In genomic region chr5:38556599-38557308, GRCh38 we compare ENCODE assay signal across 8 cellular contexts. TPM values are rescaled to one million over a fixed set of nuclear protein-coding genes. Genes with fewer than 3 reads are reported as not detected.
DNase-seq lines count a peak whose midpoint lies in the region; ATAC-seq and TF ChIP-seq lines count a peak whose summit lies in the region.

A gene with protein sequence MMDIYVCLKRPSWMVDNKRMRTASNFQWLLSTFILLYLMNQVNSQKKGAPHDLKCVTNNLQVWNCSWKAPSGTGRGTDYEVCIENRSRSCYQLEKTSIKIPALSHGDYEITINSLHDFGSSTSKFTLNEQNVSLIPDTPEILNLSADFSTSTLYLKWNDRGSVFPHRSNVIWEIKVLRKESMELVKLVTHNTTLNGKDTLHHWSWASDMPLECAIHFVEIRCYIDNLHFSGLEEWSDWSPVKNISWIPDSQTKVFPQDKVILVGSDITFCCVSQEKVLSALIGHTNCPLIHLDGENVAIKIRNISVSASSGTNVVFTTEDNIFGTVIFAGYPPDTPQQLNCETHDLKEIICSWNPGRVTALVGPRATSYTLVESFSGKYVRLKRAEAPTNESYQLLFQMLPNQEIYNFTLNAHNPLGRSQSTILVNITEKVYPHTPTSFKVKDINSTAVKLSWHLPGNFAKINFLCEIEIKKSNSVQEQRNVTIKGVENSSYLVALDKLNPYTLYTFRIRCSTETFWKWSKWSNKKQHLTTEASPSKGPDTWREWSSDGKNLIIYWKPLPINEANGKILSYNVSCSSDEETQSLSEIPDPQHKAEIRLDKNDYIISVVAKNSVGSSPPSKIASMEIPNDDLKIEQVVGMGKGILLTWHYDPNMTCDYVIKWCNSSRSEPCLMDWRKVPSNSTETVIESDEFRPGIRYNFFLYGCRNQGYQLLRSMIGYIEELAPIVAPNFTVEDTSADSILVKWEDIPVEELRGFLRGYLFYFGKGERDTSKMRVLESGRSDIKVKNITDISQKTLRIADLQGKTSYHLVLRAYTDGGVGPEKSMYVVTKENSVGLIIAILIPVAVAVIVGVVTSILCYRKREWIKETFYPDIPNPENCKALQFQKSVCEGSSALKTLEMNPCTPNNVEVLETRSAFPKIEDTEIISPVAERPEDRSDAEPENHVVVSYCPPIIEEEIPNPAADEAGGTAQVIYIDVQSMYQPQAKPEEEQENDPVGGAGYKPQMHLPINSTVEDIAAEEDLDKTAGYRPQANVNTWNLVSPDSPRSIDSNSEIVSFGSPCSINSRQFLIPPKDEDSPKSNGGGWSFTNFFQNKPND (minus strand): TSS chr5:38556646. CDS start chr5:38530647, 25,999 bp downstream.

- H3K23ac ChIP-seq in trophoblast cell (ENCODE audit: low read length): no peak within 1 kb of the TSS

- H3K9me3 ChIP-seq in HUES6 (ENCODE audit: control insufficient read depth, insufficient read depth, low read depth, low read length): no peaks in the 10 kb centered on the region
- no peaks in the 10 kb centered on the region for H3K9me3 ChIP-seq in trophoblast cell (ENCODE audit: insufficient read depth, low read depth, low read length)
- no peaks in the 10 kb centered on the region for H3K9me3 ChIP-seq in vagina

- no peak within 1 kb of the TSS for H3K27ac Mint-ChIP-seq in T-cell

- peak within 1 kb of the TSS; percentile 60 for H3K4ac ChIP-seq in trophoblast cell (ENCODE audit: low read depth, low read length)

- H3K79me2 ChIP-seq in ACC112 (ENCODE audit: control insufficient read depth, insufficient read depth, low read length, unreplicated experiment) (peaks cover 34% of the 10 kb centered on the region), trophoblast cell (ENCODE audit: control insufficient read depth, insufficient read depth, low read length, poor library complexity) (peaks cover 10% of the 10 kb centered on the region)

- peaks cover 14 to 18% (median 17%) of the 10 kb centered on the region in 3 donors for H3K4me1 Mint-ChIP-seq in T-cell

- CTCF ChIA-PET in T-cell (lab: Charles Lee): no interaction called here

- no peaks in the 10 kb centered on the region for H3K36me3 Mint-ChIP-seq in T-cell

- H3K27me3 ChIP-seq in ACC112 (ENCODE audit: insufficient read depth, low read length) (no peaks in the 10 kb centered on the region), HUES6 (ENCODE audit: control insufficient read depth, insufficient read depth, low read length) (peaks cover 12% of the 10 kb centered on the region), trophoblast cell (ENCODE audit: insufficient read depth, low read length) (no peaks in the 10 kb centered on the region), vagina (no peaks in the 10 kb centered on the region)

- H3K36me3 ChIP-seq in ACC112 (ENCODE audit: insufficient read depth, low read length): no peaks in the 10 kb centered on the region
- H3K36me3 ChIP-seq in HUES6 (ENCODE audit: control insufficient read depth, insufficient read depth, low read length): no peaks in the 10 kb centered on the region
- H3K36me3 ChIP-seq in trophoblast cell (ENCODE audit: control insufficient read depth in 1 of 2, insufficient read depth in 2 of 2, low read length in 2 of 2): no peaks in the 10 kb centered on the region
- H3K36me3 ChIP-seq in vagina: no peaks in the 10 kb centered on the region

- POLR2A ChIA-PET in T-cell (lab: Charles Lee): no interaction called here

- H3K4me2 ChIP-seq in trophoblast cell (ENCODE audit: low read length): peak within 1 kb of the TSS; percentile 82

- peaks cover 12% of the 10 kb centered on the region for H3K79me1 ChIP-seq in trophoblast cell (ENCODE audit: low read length)

- H2BK5ac ChIP-seq in trophoblast cell (ENCODE audit: low read depth, low read length, poor library complexity): peak within 1 kb of the TSS; percentile 86

- peak within 1 kb of the TSS; percentile 81 for H3K4me3 ChIP-seq in ACC112 (ENCODE audit: low read depth, low read length)
- peak within 1 kb of the TSS; percentile 93 for H3K4me3 ChIP-seq in HUES6 (ENCODE audit: low read depth, low read length)
- peak within 1 kb of the TSS; percentile 93 for H3K4me3 ChIP-seq in trophoblast cell (ENCODE audit: low read depth, low read length)
- H3K4me3 ChIP-seq in vagina: peak within 1 kb of the TSS; percentile 74 to 97

- peak within 1 kb of the TSS; percentile 69 to 82 (median 81) for H3K4me3 Mint-ChIP-seq in T-cell

- H4K12ac ChIP-seq in trophoblast cell (ENCODE audit: low read depth, low read length): peak within 1 kb of the TSS; percentile 79

- peak in 17 of 34 experiments; percentile 1 to 45 (median 11) for DNase-seq in T-cell
- DNase-seq in astrocyte of the hippocampus (ENCODE audit: low read depth, low spot score): peak; percentile 93
- peak; percentile 93 for DNase-seq in left ventricle myocardium superior
- peak; percentile 63 to 83 for DNase-seq in trophoblast cell
- peak in 1 of 2 donors; percentile 91 for DNase-seq in vagina (ENCODE audit: extremely low spot score in 2 of 2)

- H3K27ac ChIP-seq in ACC112 (ENCODE audit: low read depth, low read length): peak within 1 kb of the TSS; percentile 66
- peak within 1 kb of the TSS; percentile 86 for H3K27ac ChIP-seq in HUES6 (ENCODE audit: low read depth, low read length)
- peak within 1 kb of the TSS; percentile 91 for H3K27ac ChIP-seq in trophoblast cell (ENCODE audit: low read depth, low read length)
- H3K27ac ChIP-seq in vagina: peak within 1 kb of the TSS; percentile 95

- peak within 1 kb of the TSS; percentile 96 for H4K91ac ChIP-seq in trophoblast cell (ENCODE audit: low read depth, low read length)

- peak in 1 of 2 donors; percentile 66 for TF ChIP-seq POLR2A in vagina (IDR thresholded peaks at IDR 0.05)

- no peaks in the 10 kb centered on the region for H3K9me3 Mint-ChIP-seq in T-cell

- H4K8ac ChIP-seq in trophoblast cell (ENCODE audit: low read depth, low read length): peak within 1 kb of the TSS; percentile 96

- H2BK12ac ChIP-seq in trophoblast cell (ENCODE audit: low read length): peak within 1 kb of the TSS; percentile 18

- H2AFZ ChIP-seq in ACC112 (ENCODE audit: low read length, unreplicated experiment) (peak within 1 kb of the TSS; percentile 86), trophoblast cell (ENCODE audit: insufficient read depth, low read length, poor library complexity) (peak within 1 kb of the TSS; percentile 66)

- H2AK5ac ChIP-seq in trophoblast cell (ENCODE audit: low read length): peak within 1 kb of the TSS; percentile 12

- peak within 1 kb of the TSS; percentile 85 for H2BK120ac ChIP-seq in trophoblast cell (ENCODE audit: insufficient read depth, low read length, poor library complexity)

- intact Hi-C loops in left ventricle myocardium superior (cut with micrococcal nuclease) (loop anchor here (10.0 kb wide), 2 partner anchors 108 to 112 kb away; no protein-coding TSS in a partner anchor), vagina (cut with DNase I) (loop anchor here (5.0 kb wide), 2 partner anchors 114 to 241 kb away; no protein-coding TSS in a partner anchor)

- no peak for TF ChIP-seq CTCF in vagina (IDR thresholded peaks at IDR 0.05)

- H3K27me3 Mint-ChIP-seq in T-cell: peaks cover 51 to 56% of the 10 kb centered on the region in 2 donors

- WGBS in trophoblast cell (ENCODE audit: extremely low coverage, insufficient coverage, insufficient read length): no CpG with 5 or more reads among the region's 88 CpGs

- H3K18ac ChIP-seq in trophoblast cell (ENCODE audit: low read length): peak within 1 kb of the TSS; percentile 95

- peak within 1 kb of the TSS; percentile 92 for H3K9ac ChIP-seq in HUES6 (ENCODE audit: low read length)
- peak within 1 kb of the TSS; percentile 86 for H3K9ac ChIP-seq in trophoblast cell (ENCODE audit: low read length)

- H3K14ac ChIP-seq in trophoblast cell (ENCODE audit: low read length): peak within 1 kb of the TSS; percentile 92

- H3K4me1 ChIP-seq in ACC112 (ENCODE audit: control insufficient read depth, insufficient read depth, low read length, unreplicated experiment) (peaks cover 21% of the 10 kb centered on the region), HUES6 (ENCODE audit: control insufficient read depth, insufficient read depth, low read length) (peaks cover 19% of the 10 kb centered on the region; the same call in 1 of the 2 replicates), trophoblast cell (ENCODE audit: control insufficient read depth in 1 of 2, insufficient read depth in 2 of 2, low read length in 2 of 2) (peaks cover 0 to 3% of the 10 kb centered on the region in 2 experiments), vagina (peaks cover 23% of the 10 kb centered on the region)

- ATAC-seq in GM19035 (IDR thresholded peaks at IDR 0.05; ENCODE audit: unreplicated experiment) (peak; percentile 64), T-cell (replicated peaks in 1 of 4) (peak; percentile 65 to 83 (median 71)), left ventricle myocardium superior (peak; percentile 87)

RNA-seq across cellular contexts. Expression of the gene that starts here (rescaled TPM):
- total RNA-seq in T-cell (1 to 10 TPM in 1 of 5 donors, under 1 TPM in 3, not detected in 1; 0.12 to 1.2 (median 0.66) TPM), left ventricle myocardium superior (61.1 TPM), vagina (63.3 TPM)
- 16.6 and 16.7 TPM in 2 replicates for polyA plus RNA-seq in trophoblast cell (2013)

Comparison
In these comparisons a context has a peak if more than half of its experiments do, and no peak if none do; other contexts are left out.
1. RNA of the gene that starts here (total RNA-seq): 63.3 TPM in vagina (single experiment) and 61.1 TPM in left ventricle myocardium superior (single experiment); 0.12 to 1.2 TPM in T-cell; every median in the first group is over 10 times any median in the second.
2. Peak in every context shown above with its lines, with median percentiles within 50 percentile points of each other: H3K27ac ChIP-seq, H3K4me3 ChIP-seq and ATAC-seq.